In genomic region chr4:128428397-128428796, GRCh38 we compare ENCODE assay signal across 16 cellular contexts.
DNase-seq lines count a peak whose midpoint lies in the region; ATAC-seq, FAIRE-seq and TF ChIP-seq lines count a peak whose summit lies in the region.
"Had no signal": no experiment of that assay in that cellular context is flagged by ENCODE, and none has a peak within 500 bp of the region (broad histone marks: within the 10 kb centered on the region; RNA-seq: fewer than 3 reads in every experiment).

No MANE protein-coding gene starts in this region.

- H4K20me1 ChIP-seq in IMR-90 (ENCODE audit: insufficient read depth, low read length) (no peaks in the 10 kb centered on the region), K562 (replicated peaks; ENCODE audit: control insufficient read depth, insufficient read depth, low read length) (no peaks in the 10 kb centered on the region)

- no CpG with 5 or more reads among the region's 3 CpGs for WGBS in IMR-90 (ENCODE audit: extremely low coverage in 2 of 2, insufficient read length in 1 of 2), 2 experiments
- WGBS in K562 (ENCODE audit: insufficient coverage, low coverage, missing lambda C conversion rate): 72% methylated on average over 3 of the region's 3 CpGs

- no peak overlapping the region for H4K5ac ChIP-seq in IMR-90 (ENCODE audit: low read depth, low read length)

- no peak overlapping the region for H3K4me2 ChIP-seq in IMR-90 (ENCODE audit: low read depth, low read length)
- peak overlapping the region; percentile 38; the same call in 1 of the 2 replicates for H3K4me2 ChIP-seq in K562 (ENCODE audit: insufficient read depth, low read length)

- no peaks in the 10 kb centered on the region for H3K36me3 ChIP-seq in IMR-90 (ENCODE audit: control insufficient read depth, insufficient read depth, low read length)
- H3K36me3 ChIP-seq in K562 (ENCODE audit: control insufficient read depth, insufficient read depth, low read length): no peaks in the 10 kb centered on the region
- no peaks in the 10 kb centered on the region for H3K36me3 ChIP-seq in kidney epithelial cell (ENCODE audit: control insufficient read depth, insufficient read depth, low read length)
- H3K36me3 ChIP-seq: right atrium auricular region had no signal

- no peak overlapping the region for H2BK120ac ChIP-seq in IMR-90 (ENCODE audit: low read depth, low read length)

- H3K9ac ChIP-seq in IMR-90 (ENCODE audit: low read depth, low read length) (no peak overlapping the region), K562 (ENCODE audit: insufficient read depth in 1 of 2, low read depth in 2 of 2, low read length in 2 of 2) (0 out of 4 replicates have a peak overlapping the region, but pooled peaks of 1 of the 2 experiments have one; percentile 2)

- H3K18ac ChIP-seq in IMR-90 (ENCODE audit: low read depth, low read length): no peak overlapping the region

- H3K4ac ChIP-seq in IMR-90 (ENCODE audit: low read depth, low read length): 0 out of 2 replicates have a peak overlapping the region, but pooled peaks have one; percentile 11

- H2BK20ac ChIP-seq in IMR-90 (ENCODE audit: low read depth, low read length): peak overlapping the region; percentile 4; the same call in 1 of the 2 replicates

- H3K79me2 ChIP-seq in K562 (ENCODE audit: control insufficient read depth, insufficient read depth, low read length): no peaks in the 10 kb centered on the region

- BruUV-seq in IMR-90 (replicated peaks; lab: Mats Ljungman, UMichigan) (no TSS peak), K562 (replicated peaks; lab: Mats Ljungman, UMichigan) (no TSS peak)

- dilution Hi-C loops in IMR-90 (cut with HindIII; ENCODE audit: low sequenced_read_pairs, unreplicated experiment): no loop called here

- FAIRE-seq in K562 (lab: Jason Lieb, UNC): no peak

- ATAC-seq in IMR-90 (ENCODE audit: low read depth) (no peak), K562 (no peak), HG02981 (IDR thresholded peaks at IDR 0.05; ENCODE audit: unreplicated experiment) (no peak)

- intact Hi-C loops in IMR-90 (cut with micrococcal nuclease) (no loop called here), K562 (cut with micrococcal nuclease) (loop anchor here (10.0 kb wide), 2 partner anchors 376 to 436 kb away; partner anchors contain the start of gene JADE1)

- no peak overlapping the region for H2BK5ac ChIP-seq in IMR-90 (ENCODE audit: low read depth, low read length, poor library complexity, severe bottlenecking)

- no peak for TF ChIP-seq POLR2A in IMR-90 (IDR thresholded peaks at IDR 0.05; ENCODE audit: low read depth, low read length)
- no peak for TF ChIP-seq POLR2A in K562 (conservative IDR thresholded peaks at IDR 0.05)

- in situ Hi-C loops in IMR-90 (cut with MboI; ENCODE audit: low sequenced_read_pairs) (no loop called here), K562 (cut with MboI) (no loop called here)

- H3K9me1 ChIP-seq in IMR-90 (ENCODE audit: insufficient read depth, low read length) (no peaks in the 10 kb centered on the region), K562 (ENCODE audit: control insufficient read depth, insufficient read depth, low read length) (no peaks in the 10 kb centered on the region)

- H2AFZ ChIP-seq in IMR-90 (replicated peaks; ENCODE audit: low read length, poor library complexity) (no peak overlapping the region), K562 (ENCODE audit: low read depth, low read length) (peak overlapping the region; percentile 79)

- H4K91ac ChIP-seq in IMR-90 (ENCODE audit: insufficient read depth, low read depth, low read length): no peak overlapping the region; the same call in 1 of the 2 replicates

- H3K4me1 ChIP-seq in IMR-90 (ENCODE audit: control insufficient read depth, insufficient read depth, low read length): peaks cover 5% of the 10 kb centered on the region
- no peaks in the 10 kb centered on the region; a peak in 1 of 5 replicates for H3K4me1 ChIP-seq in K562 (replicated peaks in 1 of 2; ENCODE audit: control insufficient read depth in 2 of 2, insufficient read depth in 2 of 2, low read length in 2 of 2)

- H3K27ac ChIP-seq in 22Rv1 (peak overlapping the region; percentile 47), IMR-90 (ENCODE audit: insufficient read depth, low read length) (no peak overlapping the region), K562 (ENCODE audit: extremely low read depth, low read depth, low read length) (no peak overlapping the region)

- H3K14ac ChIP-seq in IMR-90 (replicated peaks; ENCODE audit: low read depth, low read length): 0 out of 2 replicates have a peak overlapping the region, but pooled peaks have one; percentile 21

- H2BK15ac ChIP-seq in IMR-90 (ENCODE audit: low read depth, low read length): no peak overlapping the region

- no peak overlapping the region for H3K23ac ChIP-seq in IMR-90 (ENCODE audit: low read depth, low read length)

- H4K8ac ChIP-seq in IMR-90 (ENCODE audit: low read depth in 2 of 2, low read length in 2 of 2): no peak overlapping the region

- POLR2A ChIA-PET in IMR-90 (lab: Charles Lee; ENCODE audit: unreplicated experiment): no interaction called here
- POLR2A ChIA-PET in K562 (lab: Yijun Ruan, JAX): interaction anchor here (1.0 kb wide), 1 partner anchor 124 kb away, joined by 5 read pairs; no protein-coding TSS in a partner anchor

- TF ChIP-seq RAD21 in IMR-90 (IDR thresholded peaks at IDR 0.05; ENCODE audit: low read length): no peak
- TF ChIP-seq RAD21 in K562 (CRISPR knock-in tag; conservative IDR thresholded peaks at IDR 0.05 in 1 of 2, IDR thresholded peaks at IDR 0.05 in 1 of 2): no peak

- DNase-seq in IMR-90: no peak
- no peak for DNase-seq in K562 (ENCODE audit: extremely low read depth in 1 of 4, low spot score in 3 of 4)
- DNase-seq in kidney epithelial cell (ENCODE audit: low read depth): no peak
- no peak for DNase-seq in AG08395 (ENCODE audit: low spot score)
- DNase-seq in activated T-cell treated with anti-CD3 and anti-CD28 coated beads, Interleukin-2, amount 50 U/mL, for 48 hours: no peak
- DNase-seq in islet precursor cell: no peak
- DNase-seq: activated CD4-positive, alpha-beta T cell treated with anti-CD3 and anti-CD28 coated beads for 48 hours; activated naive CD8-positive, alpha-beta T cell treated with anti-CD3 and anti-CD28 coated beads for 36 hours; CD4-positive, alpha-beta T cell; cortex of kidney; DND-41; H9; SIG-M5 had no signal

- CTCF ChIA-PET in IMR-90 (lab: Yijun Ruan, JAX): no interaction called here
- CTCF ChIA-PET in K562 (lab: Yijun Ruan, JAX; ENCODE audit: low intra/inter-chr PET ratio): interaction anchor here (1.7 kb wide), 1 partner anchor 382 kb away, joined by 6 read pairs; the partner anchor contains the start of gene JADE1

- TF ChIP-seq CTCF in 22Rv1 (IDR thresholded peaks at IDR 0.05) (no peak), IMR-90 (conservative IDR thresholded peaks at IDR 0.05; ENCODE audit: low read depth, low read length) (no peak), K562 (IDR thresholded peaks at IDR 0.05 in 2 of 3, conservative IDR thresholded peaks at IDR 0.05 in 1 of 3; ENCODE audit: insufficient read depth in 2 of 3, low read depth in 1 of 3, low read length in 3 of 3) (no peak), kidney epithelial cell (IDR thresholded peaks at IDR 0.05; ENCODE audit: insufficient read depth, low read length, poor library complexity, severe bottlenecking) (no peak)

- H3K9me3 ChIP-seq in IMR-90 (ENCODE audit: control insufficient read depth, insufficient read depth, low read length): no peaks in the 10 kb centered on the region
- no peaks in the 10 kb centered on the region for H3K9me3 ChIP-seq in K562 (replicated peaks; ENCODE audit: control insufficient read depth, insufficient read depth, low read depth, low read length)
- H3K9me3 ChIP-seq: right atrium auricular region had no signal

- no peaks in the 10 kb centered on the region for H3K79me1 ChIP-seq in IMR-90 (ENCODE audit: low read depth in 1 of 2, low read length in 2 of 2)

- TF ChIP-seq EP300 in K562 (IDR thresholded peaks at IDR 0.05; ENCODE audit: low read length): no peak

- no peak overlapping the region for H3K4me3 ChIP-seq in IMR-90 (ENCODE audit: insufficient read depth, low read depth, low read length)
- no peak overlapping the region for H3K4me3 ChIP-seq in K562
- peak overlapping the region; percentile 30 for H3K4me3 ChIP-seq in kidney epithelial cell (ENCODE audit: low read depth, low read length)
- H3K4me3 ChIP-seq: right atrium auricular region had no signal

- no peak overlapping the region for H2AK5ac ChIP-seq in IMR-90 (ENCODE audit: low read depth, low read length)

- H3K56ac ChIP-seq in IMR-90 (ENCODE audit: extremely low read depth, insufficient read depth, low read length): no peak overlapping the region

- H2AK9ac ChIP-seq in IMR-90 (replicated peaks; ENCODE audit: low read depth, low read length, poor library complexity): no peak overlapping the region

- H3K27me3 ChIP-seq in IMR-90 (ENCODE audit: control insufficient read depth, insufficient read depth, low read length): no peaks in the 10 kb centered on the region
- H3K27me3 ChIP-seq in K562 (ENCODE audit: control insufficient read depth in 2 of 2, insufficient read depth in 2 of 2, low read length in 2 of 2): no peaks in the 10 kb centered on the region
- no peaks in the 10 kb centered on the region for H3K27me3 ChIP-seq in kidney epithelial cell (ENCODE audit: control insufficient read depth, insufficient read depth, low read length)
- H3K27me3 ChIP-seq: right atrium auricular region had no signal

TF ChIP-seq in IMR-90, 13 proteins besides CTCF, POLR2A, EP300 and RAD21 (continues in another document):
- no peak for TF ChIP-seq NFE2L2 (IDR thresholded peaks at IDR 0.05; ENCODE audit: low read depth, low read length)
- TF ChIP-seq RCOR1 (IDR thresholded peaks at IDR 0.05; ENCODE audit: insufficient replicate concordance, low read length): no peak
- no peak for TF ChIP-seq SMC3 (IDR thresholded peaks at IDR 0.05; ENCODE audit: low read depth, low read length)

TF ChIP-seq in K562, 482 proteins besides CTCF, POLR2A, EP300 and RAD21 (continues in another document):
- TF ChIP-seq ZC3H4 (CRISPR knock-in tag; IDR thresholded peaks at IDR 0.05; ENCODE audit: borderline replicate concordance) (no peak), TEAD1 (CRISPR knock-in tag; IDR thresholded peaks at IDR 0.05) (no peak), MXD1 (CRISPR knock-in tag; IDR thresholded peaks at IDR 0.05; ENCODE audit: borderline replicate concordance, poor library complexity, severe bottlenecking) (no peak), GTF2B (IDR thresholded peaks at IDR 0.05; ENCODE audit: extremely low read depth, insufficient read length) (no peak)
